21 cellular contexts compared by ENCODE assay signal in the genomic region with DNA sequence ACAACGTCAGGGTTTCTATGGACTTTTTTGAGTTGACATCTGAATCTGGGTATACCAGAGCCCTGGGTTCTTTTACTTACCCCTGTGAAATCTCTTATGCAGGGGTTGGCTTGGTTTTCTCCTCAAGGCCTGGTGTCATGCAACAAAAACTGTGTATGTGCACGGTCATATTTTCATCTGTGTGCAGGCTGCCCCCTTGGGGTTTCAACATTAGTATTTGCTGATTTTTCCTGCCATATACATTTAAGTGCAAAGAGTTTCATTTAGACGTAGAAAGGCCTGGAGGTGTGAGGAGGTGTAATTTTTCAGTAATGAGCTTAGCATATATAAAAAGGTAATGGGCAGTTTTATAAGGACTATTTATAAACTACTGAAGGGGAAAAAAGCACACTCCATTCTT. TPM values are rescaled to one million over a fixed set of nuclear protein-coding genes. Genes with fewer than 3 reads are reported as not detected.
A peak's percentile ranks its signal among the peaks of the same experiment; 100 is the strongest.
DNase-seq lines count a peak whose midpoint lies in the region; ATAC-seq and TF ChIP-seq lines count a peak whose summit lies in the region.
"Had no signal": no experiment of that assay in that cellular context is flagged by ENCODE, and none has a peak within 500 bp of the region (broad histone marks: within the 10 kb centered on the region; RNA-seq: fewer than 3 reads in every experiment).

No MANE protein-coding gene starts in this region.

- no TSS peak for BruUV-seq in OCI-LY7 (replicated peaks; lab: Mats Ljungman, UMichigan)

- intact Hi-C loops in heart right ventricle (cut with DNase I) (loop anchor here in 1 of 10 donors (10.0 kb wide), 1 partner anchor 246 kb away; no protein-coding TSS in a partner anchor), OCI-LY7 (cut with micrococcal nuclease; ENCODE audit: unreplicated experiment) (no loop called here), ascending aorta (cut with DNase I) (no loop called here)

- CTCF ChIA-PET in OCI-LY7 (lab: Charles Lee; ENCODE audit: unreplicated experiment), result no interaction called here

- 59 to 66% methylated on average over 3 of the region's 3 CpGs for WGBS in heart right ventricle, 2 donors

- H4K20me1 ChIP-seq in OCI-LY7 (ENCODE audit: insufficient read depth, low read length), result no peaks in the 10 kb centered on the region

- H3K79me2 ChIP-seq in OCI-LY7 (ENCODE audit: insufficient read depth, low read depth, low read length), result no peaks in the 10 kb centered on the region
- H3K79me2 ChIP-seq: parathyroid adenoma had no signal

- no peaks in the 10 kb centered on the region for H3K9me2 ChIP-seq in OCI-LY7 (ENCODE audit: insufficient read depth, low read length)

- no peaks in the 10 kb centered on the region for H3K36me3 ChIP-seq in cardiac muscle cell
- H3K36me3 ChIP-seq in heart right ventricle, result no peaks in the 10 kb centered on the region
- H3K36me3 ChIP-seq in OCI-LY7 (ENCODE audit: insufficient read depth, low read length), result no peaks in the 10 kb centered on the region
- H3K36me3 ChIP-seq in ascending aorta, result no peaks in the 10 kb centered on the region
- H3K36me3 ChIP-seq: spleen had no signal

- H3K4me1 ChIP-seq in cardiac muscle cell (ENCODE audit: low read depth) (no peaks in the 10 kb centered on the region), heart right ventricle (peaks cover 0 to 11% (median 0%) of the 10 kb centered on the region in 9 donors), OCI-LY7 (ENCODE audit: insufficient read depth, low read length, poor library complexity, severe bottlenecking) (no peaks in the 10 kb centered on the region), ascending aorta (peaks cover 0 to 3% of the 10 kb centered on the region in 2 donors)
- H3K4me1 ChIP-seq: parathyroid adenoma, spleen had no signal

- ATAC-seq in heart right ventricle, result no peak
- no peak for ATAC-seq in GM21526 (IDR thresholded peaks at IDR 0.05; ENCODE audit: low FRiP score, unreplicated experiment)
- ATAC-seq: activated naive CD8-positive, alpha-beta T cell treated with anti-CD3 and anti-CD28 coated beads, Interleukin-2, amount 50 U/mL, for 24 hours; GM12878; HepG2 had no signal

- H2AFZ ChIP-seq in OCI-LY7 (ENCODE audit: low read length), result no peak overlapping the region
- H2AFZ ChIP-seq: parathyroid adenoma had no signal

- H3K27ac ChIP-seq in cardiac muscle cell, result no peak overlapping the region
- no peak overlapping the region for H3K27ac ChIP-seq in heart right ventricle
- no peak overlapping the region for H3K27ac ChIP-seq in OCI-LY7 (ENCODE audit: low read depth, low read length, poor library complexity, severe bottlenecking)
- no peak overlapping the region for H3K27ac ChIP-seq in ascending aorta
- H3K27ac ChIP-seq: C4-2B, parathyroid adenoma, spleen had no signal

- DNase-seq in cardiac muscle cell (ENCODE audit: low read depth in 1 of 2, low spot score in 1 of 2), result no peak
- DNase-seq in heart right ventricle, result no peak
- DNase-seq in OCI-LY7 (ENCODE audit: low spot score), result no peak
- peak; percentile 34 for DNase-seq in choroid plexus epithelial cell (ENCODE audit: low read depth)
- DNase-seq in pons (ENCODE audit: low spot score), result peak; percentile 20
- no peak for DNase-seq in ascending aorta (ENCODE audit: low spot score in 2 of 2)
- DNase-seq in glomerular visceral epithelial cell (ENCODE audit: extremely low spot score), result no peak
- DNase-seq: activated CD4-positive, alpha-beta T cell treated with anti-CD3 and anti-CD28 coated beads for 48 hours; activated naive CD8-positive, alpha-beta T cell treated with anti-CD3 and anti-CD28 coated beads, Interleukin-2, amount 50 U/mL, for 24 hours; activated T-cell treated with anti-CD3 and anti-CD28 coated beads, Interleukin-2, amount 50 U/mL, for 1 hour; left cardiac atrium; NCI-H1048; NCI-H187 treated with DMSO at 0.1 percent for 48 hours; NCI-H526 treated with DMSO at 0.1 percent for 48 hours; right cardiac atrium; spleen had no signal

- H3K9me3 ChIP-seq in cardiac muscle cell (ENCODE audit: low read depth), result no peaks in the 10 kb centered on the region
- H3K9me3 ChIP-seq in heart right ventricle, result no peaks in the 10 kb centered on the region
- no peaks in the 10 kb centered on the region for H3K9me3 ChIP-seq in OCI-LY7 (ENCODE audit: low read length)
- no peaks in the 10 kb centered on the region for H3K9me3 ChIP-seq in ascending aorta
- H3K9me3 ChIP-seq: spleen had no signal

- TF ChIP-seq CTCF in cardiac muscle cell (IDR thresholded peaks at IDR 0.05; ENCODE audit: low read depth, low read length), result peak; percentile 4
- peak in 1 of 9 donors; percentile 8 for TF ChIP-seq CTCF in heart right ventricle (IDR thresholded peaks at IDR 0.05)
- TF ChIP-seq CTCF in OCI-LY7 (conservative IDR thresholded peaks at IDR 0.05; ENCODE audit: low read length), result peak; percentile 22; the same call in 1 of the 2 replicates
- peak; percentile 31 for TF ChIP-seq CTCF in choroid plexus epithelial cell (conservative IDR thresholded peaks at IDR 0.05; ENCODE audit: low read depth, low read length)
- TF ChIP-seq CTCF in ascending aorta (IDR thresholded peaks at IDR 0.05), result no peak

- H3K4me3 ChIP-seq in cardiac muscle cell (no peak overlapping the region), heart right ventricle (no peak overlapping the region), OCI-LY7 (ENCODE audit: low read depth, low read length, poor library complexity, severe bottlenecking) (no peak overlapping the region), choroid plexus epithelial cell (ENCODE audit: low read depth, low read length) (no peak overlapping the region), ascending aorta (no peak overlapping the region)
- H3K4me3 ChIP-seq: GM12878, spleen had no signal

- POLR2A ChIA-PET in OCI-LY7 (lab: Charles Lee), result interaction anchor here (0.6 kb wide), 1 partner anchor 548 kb away, joined by 6 read pairs; no protein-coding TSS in a partner anchor

- H3K27me3 ChIP-seq in cardiac muscle cell (no peaks in the 10 kb centered on the region), heart right ventricle (no peaks in the 10 kb centered on the region), ascending aorta (no peaks in the 10 kb centered on the region)
- H3K27me3 ChIP-seq: spleen had no signal

- H3K4me2 ChIP-seq in OCI-LY7 (ENCODE audit: low read length), result no peak overlapping the region

RNA-seq across cellular contexts. Expression of a gene that starts 21.9 kb away (rescaled TPM):
- total RNA-seq in cardiac muscle cell, result 11.0 and 16.0 TPM in 2 replicates
- polyA plus RNA-seq in cardiac muscle cell, result 1.5 and 1.7 TPM in 2 replicates
- total RNA-seq in heart right ventricle, result 10 to 100 TPM; 17.7 to 33.7 (median 20.8) TPM
- polyA plus RNA-seq in heart right ventricle, result 10 to 100 TPM in 1 of 2 donors, 1 to 10 TPM in 1; 7.5 to 13.1 TPM
- total RNA-seq in OCI-LY7 (2014; rRNA removed; shearing (Covaris generic)), result 18.9 and 21.0 TPM in 2 replicates
- 9.9 and 12.2 TPM in 2 replicates for total RNA-seq in OCI-LY7 (2022)
- 7.1 TPM for total RNA-seq in ascending aorta

Comparison
In these comparisons a context has a peak if more than half of its experiments do, and no peak if none do; other contexts are left out.
1. DNase-seq: peak in choroid plexus epithelial cell (single experiment) and pons (single experiment); none in cardiac muscle cell (0 of 2), heart right ventricle (0 of 2), OCI-LY7 (single experiment), ascending aorta (0 of 2) and glomerular visceral epithelial cell (single experiment).
2. CTCF ChIP-seq: peak in cardiac muscle cell (single experiment), OCI-LY7 (single experiment) and choroid plexus epithelial cell (single experiment); none in ascending aorta (0 of 3).